8 cellular contexts compared by ENCODE assay signal in genomic region chr2:201118121-201118956, GRCh38. TPM values are rescaled to one million over a fixed set of nuclear protein-coding genes. Genes with fewer than 3 reads are reported as not detected.
DNase-seq lines count a peak whose midpoint lies in the region; ATAC-seq and TF ChIP-seq lines count a peak whose summit lies in the region.

No MANE protein-coding gene starts in this region.

- peaks cover 39% of the 10 kb centered on the region for H3K4me1 Mint-ChIP-seq in stimulated activated effector memory CD8-positive, alpha-beta T cell treated with anti-CD3 and anti-CD28 coated beads, Interleukin-12 subunit alpha, Interleukin-12 subunit beta, amount 100 ng/mL, for 72 hours

- H3K4me3 Mint-ChIP-seq in stimulated activated effector memory CD8-positive, alpha-beta T cell treated with anti-CD3 and anti-CD28 coated beads, Interleukin-12 subunit alpha, Interleukin-12 subunit beta, amount 100 ng/mL, for 72 hours, result peak overlapping the region; percentile 95

- TF ChIP-seq POLR2A in GM19099 (IDR thresholded peaks at IDR 0.05; ENCODE audit: extremely low read depth, insufficient read length, low read depth), result peak; percentile 80

- peak; percentile 56 for ATAC-seq in HG03378 (IDR thresholded peaks at IDR 0.05; ENCODE audit: unreplicated experiment)
- ATAC-seq in stimulated activated effector memory CD8-positive, alpha-beta T cell treated with anti-CD3 and anti-CD28 coated beads, Interleukin-12 subunit alpha, Interleukin-12 subunit beta, amount 100 ng/mL, for 72 hours, result peak; percentile 65

- H3K36me3 ChIP-seq in mucosa of rectum (ENCODE audit: control insufficient read depth in 2 of 2, insufficient read depth in 2 of 2, low read length in 2 of 2), result peaks cover 6% of the 10 kb centered on the region in 2 donors

- H3K4me3 ChIP-seq in epithelial cell of proximal tubule (ENCODE audit: low read depth, low read length) (peak overlapping the region; percentile 83), mucosa of rectum (ENCODE audit: low read length in 2 of 2) (peak overlapping the region; percentile 94 to 96)

- H3K27me3 ChIP-seq in mucosa of rectum (ENCODE audit: control insufficient read depth in 2 of 2, insufficient read depth in 2 of 2, low read length in 2 of 2), result no peaks in the 10 kb centered on the region

- peaks cover 11 to 15% of the 10 kb centered on the region in 2 donors for H3K4me1 ChIP-seq in mucosa of rectum (ENCODE audit: control insufficient read depth in 2 of 2, insufficient read depth in 2 of 2, low read length in 2 of 2)

- peaks cover 91% of the 10 kb centered on the region for H3K36me3 Mint-ChIP-seq in stimulated activated effector memory CD8-positive, alpha-beta T cell treated with anti-CD3 and anti-CD28 coated beads, Interleukin-12 subunit alpha, Interleukin-12 subunit beta, amount 100 ng/mL, for 72 hours

- DNase-seq in CD1c-positive myeloid dendritic cell (ENCODE audit: extremely low spot score) (peak; percentile 87), NOMO-1 treated with dmso at 0.1 percent for 144 hours (lab: John Stamatoyannopoulos, UW; ENCODE audit: unreplicated experiment) (peak; percentile 91), activated T-cell treated with anti-CD3 and anti-CD28 coated beads for 1 hour (ENCODE audit: low read depth) (peak; percentile 82), epithelial cell of proximal tubule (ENCODE audit: low read depth) (no peak)
- DNase-seq in stimulated activated effector memory CD8-positive, alpha-beta T cell treated with anti-CD3 and anti-CD28 coated beads, Interleukin-12 subunit alpha, Interleukin-12 subunit beta, amount 100 ng/mL, for 72 hours (ENCODE audit: low spot score in 2 of 2), result peak; percentile 70 to 95

- H3K27ac Mint-ChIP-seq in stimulated activated effector memory CD8-positive, alpha-beta T cell treated with anti-CD3 and anti-CD28 coated beads, Interleukin-12 subunit alpha, Interleukin-12 subunit beta, amount 100 ng/mL, for 72 hours, result peak overlapping the region; percentile 99

- H3K9me3 ChIP-seq in mucosa of rectum (ENCODE audit: control insufficient read depth in 2 of 2, low read length in 2 of 2), result no peaks in the 10 kb centered on the region

- no peaks in the 10 kb centered on the region for H3K9me3 Mint-ChIP-seq in stimulated activated effector memory CD8-positive, alpha-beta T cell treated with anti-CD3 and anti-CD28 coated beads, Interleukin-12 subunit alpha, Interleukin-12 subunit beta, amount 100 ng/mL, for 72 hours

- peak overlapping the region; percentile 99 for H3K27ac ChIP-seq in mucosa of rectum (ENCODE audit: low read depth in 2 of 2, low read length in 2 of 2)

- TF ChIP-seq CTCF in epithelial cell of proximal tubule (conservative IDR thresholded peaks at IDR 0.05; ENCODE audit: low read depth, low read length), result peak; percentile 42

- H3K9ac ChIP-seq in mucosa of rectum (ENCODE audit: low read depth in 1 of 2, low read length in 2 of 2), result peak overlapping the region; percentile 98 to 99

RNA-seq across cellular contexts. Expression of gene CFLAR, which starts 2.4 kb away (rescaled TPM):
- total RNA-seq in epithelial cell of proximal tubule, result 56.2 and 103 TPM in 2 replicates

RNA-seq across cellular contexts. Expression of gene NDUFB3, which starts 46.5 kb away (rescaled TPM):
- total RNA-seq in epithelial cell of proximal tubule, result 85.2 and 138 TPM in 2 replicates

RNA-seq across cellular contexts. Expression of gene HYCC2, which starts 46.9 kb away (rescaled TPM):
- 2.1 and 4.1 TPM in 2 replicates for total RNA-seq in epithelial cell of proximal tubule
